ENCODE assay signal across 2 cellular contexts in the genomic region with DNA sequence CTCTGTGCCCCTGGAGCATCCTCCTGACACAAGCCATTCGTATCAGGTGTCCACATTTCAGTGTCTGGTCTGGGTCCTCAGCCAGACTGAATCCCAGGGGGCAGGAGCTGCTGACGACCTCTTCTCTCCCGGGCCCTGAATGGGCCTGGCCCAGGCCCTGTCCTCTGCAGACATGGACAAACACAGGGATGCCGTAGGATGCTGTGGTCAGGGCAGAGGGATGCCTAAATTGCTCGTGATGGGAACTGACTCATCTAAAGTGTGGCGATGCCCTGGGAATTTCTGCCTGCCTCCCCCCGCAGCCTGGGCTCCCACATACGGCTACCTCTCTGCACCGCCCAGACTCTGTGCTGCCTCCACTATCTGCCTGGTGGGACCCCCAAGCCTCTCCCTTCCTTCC.
TF ChIP-seq lines count a peak whose summit lies in the region.

No MANE protein-coding gene starts in this region.

TF ChIP-seq in SK-N-SH treated with all-trans-retinoic acid at 6 μM for 48 hours, 23 proteins besides CTCF, POLR2A, EP300 and RAD21 (continued from another document):
- no peak for TF ChIP-seq TCF4 (CRISPR knock-in tag; IDR thresholded peaks at IDR 0.05; ENCODE audit: borderline replicate concordance)
- TF ChIP-seq, protein P1, sequence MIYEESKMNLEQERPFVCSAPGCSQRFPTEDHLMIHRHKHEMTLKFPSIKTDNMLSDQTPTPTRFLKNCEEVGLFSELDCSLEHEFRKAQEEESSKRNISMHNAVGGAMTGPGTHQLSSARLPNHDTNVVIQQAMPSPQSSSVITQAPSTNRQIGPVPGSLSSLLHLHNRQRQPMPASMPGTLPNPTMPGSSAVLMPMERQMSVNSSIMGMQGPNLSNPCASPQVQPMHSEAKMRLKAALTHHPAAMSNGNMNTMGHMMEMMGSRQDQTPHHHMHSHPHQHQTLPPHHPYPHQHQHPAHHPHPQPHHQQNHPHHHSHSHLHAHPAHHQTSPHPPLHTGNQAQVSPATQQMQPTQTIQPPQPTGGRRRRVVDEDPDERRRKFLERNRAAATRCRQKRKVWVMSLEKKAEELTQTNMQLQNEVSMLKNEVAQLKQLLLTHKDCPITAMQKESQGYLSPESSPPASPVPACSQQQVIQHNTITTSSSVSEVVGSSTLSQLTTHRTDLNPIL (CRISPR knock-in tag; IDR thresholded peaks at IDR 0.05; ENCODE audit: low read depth), result no peak
- no peak for TF ChIP-seq ISL1 (CRISPR knock-in tag; IDR thresholded peaks at IDR 0.05)
- TF ChIP-seq, protein P2, sequence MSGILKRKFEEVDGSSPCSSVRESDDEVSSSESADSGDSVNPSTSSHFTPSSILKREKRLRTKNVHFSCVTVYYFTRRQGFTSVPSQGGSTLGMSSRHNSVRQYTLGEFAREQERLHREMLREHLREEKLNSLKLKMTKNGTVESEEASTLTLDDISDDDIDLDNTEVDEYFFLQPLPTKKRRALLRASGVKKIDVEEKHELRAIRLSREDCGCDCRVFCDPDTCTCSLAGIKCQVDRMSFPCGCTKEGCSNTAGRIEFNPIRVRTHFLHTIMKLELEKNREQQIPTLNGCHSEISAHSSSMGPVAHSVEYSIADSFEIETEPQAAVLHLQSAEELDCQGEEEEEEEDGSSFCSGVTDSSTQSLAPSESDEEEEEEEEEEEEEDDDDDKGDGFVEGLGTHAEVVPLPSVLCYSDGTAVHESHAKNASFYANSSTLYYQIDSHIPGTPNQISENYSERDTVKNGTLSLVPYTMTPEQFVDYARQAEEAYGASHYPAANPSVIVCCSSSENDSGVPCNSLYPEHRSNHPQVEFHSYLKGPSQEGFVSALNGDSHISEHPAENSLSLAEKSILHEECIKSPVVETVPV (CRISPR knock-in tag; IDR thresholded peaks at IDR 0.05), result no peak
- no peak for TF ChIP-seq OSR1 (CRISPR knock-in tag; IDR thresholded peaks at IDR 0.05)
- no peak for TF ChIP-seq ESRRG (CRISPR knock-in tag; IDR thresholded peaks at IDR 0.05)
- TF ChIP-seq SNAI2 (CRISPR knock-in tag; IDR thresholded peaks at IDR 0.05), result no peak
- TF ChIP-seq, protein P3, sequence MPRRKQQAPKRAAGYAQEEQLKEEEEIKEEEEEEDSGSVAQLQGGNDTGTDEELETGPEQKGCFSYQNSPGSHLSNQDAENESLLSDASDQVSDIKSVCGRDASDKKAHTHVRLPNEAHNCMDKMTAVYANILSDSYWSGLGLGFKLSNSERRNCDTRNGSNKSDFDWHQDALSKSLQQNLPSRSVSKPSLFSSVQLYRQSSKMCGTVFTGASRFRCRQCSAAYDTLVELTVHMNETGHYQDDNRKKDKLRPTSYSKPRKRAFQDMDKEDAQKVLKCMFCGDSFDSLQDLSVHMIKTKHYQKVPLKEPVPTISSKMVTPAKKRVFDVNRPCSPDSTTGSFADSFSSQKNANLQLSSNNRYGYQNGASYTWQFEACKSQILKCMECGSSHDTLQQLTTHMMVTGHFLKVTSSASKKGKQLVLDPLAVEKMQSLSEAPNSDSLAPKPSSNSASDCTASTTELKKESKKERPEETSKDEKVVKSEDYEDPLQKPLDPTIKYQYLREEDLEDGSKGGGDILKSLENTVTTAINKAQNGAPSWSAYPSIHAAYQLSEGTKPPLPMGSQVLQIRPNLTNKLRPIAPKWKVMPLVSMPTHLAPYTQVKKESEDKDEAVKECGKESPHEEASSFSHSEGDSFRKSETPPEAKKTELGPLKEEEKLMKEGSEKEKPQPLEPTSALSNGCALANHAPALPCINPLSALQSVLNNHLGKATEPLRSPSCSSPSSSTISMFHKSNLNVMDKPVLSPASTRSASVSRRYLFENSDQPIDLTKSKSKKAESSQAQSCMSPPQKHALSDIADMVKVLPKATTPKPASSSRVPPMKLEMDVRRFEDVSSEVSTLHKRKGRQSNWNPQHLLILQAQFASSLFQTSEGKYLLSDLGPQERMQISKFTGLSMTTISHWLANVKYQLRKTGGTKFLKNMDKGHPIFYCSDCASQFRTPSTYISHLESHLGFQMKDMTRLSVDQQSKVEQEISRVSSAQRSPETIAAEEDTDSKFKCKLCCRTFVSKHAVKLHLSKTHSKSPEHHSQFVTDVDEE (CRISPR knock-in tag; IDR thresholded peaks at IDR 0.05), result no peak
- no peak for TF ChIP-seq GLIS3 (CRISPR knock-in tag; IDR thresholded peaks at IDR 0.05)
- no peak for TF ChIP-seq ZC3H10 (CRISPR knock-in tag; IDR thresholded peaks at IDR 0.05)
- TF ChIP-seq CSDC2 (CRISPR knock-in tag; IDR thresholded peaks at IDR 0.05), result no peak
- TF ChIP-seq ZFP3 (CRISPR knock-in tag; IDR thresholded peaks at IDR 0.05), result no peak
- TF ChIP-seq PPARA (CRISPR knock-in tag; IDR thresholded peaks at IDR 0.05; ENCODE audit: borderline replicate concordance), result no peak
- no peak for TF ChIP-seq ZNF70 (CRISPR knock-in tag; IDR thresholded peaks at IDR 0.05)
- TF ChIP-seq ZNF8 (CRISPR knock-in tag; IDR thresholded peaks at IDR 0.05), result no peak
- TF ChIP-seq, protein P4, sequence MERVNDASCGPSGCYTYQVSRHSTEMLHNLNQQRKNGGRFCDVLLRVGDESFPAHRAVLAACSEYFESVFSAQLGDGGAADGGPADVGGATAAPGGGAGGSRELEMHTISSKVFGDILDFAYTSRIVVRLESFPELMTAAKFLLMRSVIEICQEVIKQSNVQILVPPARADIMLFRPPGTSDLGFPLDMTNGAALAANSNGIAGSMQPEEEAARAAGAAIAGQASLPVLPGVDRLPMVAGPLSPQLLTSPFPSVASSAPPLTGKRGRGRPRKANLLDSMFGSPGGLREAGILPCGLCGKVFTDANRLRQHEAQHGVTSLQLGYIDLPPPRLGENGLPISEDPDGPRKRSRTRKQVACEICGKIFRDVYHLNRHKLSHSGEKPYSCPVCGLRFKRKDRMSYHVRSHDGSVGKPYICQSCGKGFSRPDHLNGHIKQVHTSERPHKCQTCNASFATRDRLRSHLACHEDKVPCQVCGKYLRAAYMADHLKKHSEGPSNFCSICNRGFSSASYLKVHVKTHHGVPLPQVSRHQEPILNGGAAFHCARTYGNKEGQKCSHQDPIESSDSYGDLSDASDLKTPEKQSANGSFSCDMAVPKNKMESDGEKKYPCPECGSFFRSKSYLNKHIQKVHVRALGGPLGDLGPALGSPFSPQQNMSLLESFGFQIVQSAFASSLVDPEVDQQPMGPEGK (CRISPR knock-in tag; IDR thresholded peaks at IDR 0.05; ENCODE audit: borderline replicate concordance), result no peak
- no peak for TF ChIP-seq RARB (CRISPR knock-in tag; IDR thresholded peaks at IDR 0.05)
TF ChIP-seq in SK-N-SH treated with all-trans-retinoic acid at 6 μM for 48 hours: peak in this region for 0.

TF ChIP-seq in SK-N-SH, 30 proteins besides CTCF, POLR2A, EP300 and RAD21 (continued from another document):
- TF ChIP-seq, protein P5, sequence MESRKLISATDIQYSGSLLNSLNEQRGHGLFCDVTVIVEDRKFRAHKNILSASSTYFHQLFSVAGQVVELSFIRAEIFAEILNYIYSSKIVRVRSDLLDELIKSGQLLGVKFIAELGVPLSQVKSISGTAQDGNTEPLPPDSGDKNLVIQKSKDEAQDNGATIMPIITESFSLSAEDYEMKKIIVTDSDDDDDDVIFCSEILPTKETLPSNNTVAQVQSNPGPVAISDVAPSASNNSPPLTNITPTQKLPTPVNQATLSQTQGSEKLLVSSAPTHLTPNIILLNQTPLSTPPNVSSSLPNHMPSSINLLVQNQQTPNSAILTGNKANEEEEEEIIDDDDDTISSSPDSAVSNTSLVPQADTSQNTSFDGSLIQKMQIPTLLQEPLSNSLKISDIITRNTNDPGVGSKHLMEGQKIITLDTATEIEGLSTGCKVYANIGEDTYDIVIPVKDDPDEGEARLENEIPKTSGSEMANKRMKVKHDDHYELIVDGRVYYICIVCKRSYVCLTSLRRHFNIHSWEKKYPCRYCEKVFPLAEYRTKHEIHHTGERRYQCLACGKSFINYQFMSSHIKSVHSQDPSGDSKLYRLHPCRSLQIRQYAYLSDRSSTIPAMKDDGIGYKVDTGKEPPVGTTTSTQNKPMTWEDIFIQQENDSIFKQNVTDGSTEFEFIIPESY (IDR thresholded peaks at IDR 0.05; ENCODE audit: borderline replicate concordance, low read depth), result no peak
- TF ChIP-seq, protein P6, sequence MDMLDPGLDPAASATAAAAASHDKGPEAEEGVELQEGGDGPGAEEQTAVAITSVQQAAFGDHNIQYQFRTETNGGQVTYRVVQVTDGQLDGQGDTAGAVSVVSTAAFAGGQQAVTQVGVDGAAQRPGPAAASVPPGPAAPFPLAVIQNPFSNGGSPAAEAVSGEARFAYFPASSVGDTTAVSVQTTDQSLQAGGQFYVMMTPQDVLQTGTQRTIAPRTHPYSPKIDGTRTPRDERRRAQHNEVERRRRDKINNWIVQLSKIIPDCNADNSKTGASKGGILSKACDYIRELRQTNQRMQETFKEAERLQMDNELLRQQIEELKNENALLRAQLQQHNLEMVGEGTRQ (IDR thresholded peaks at IDR 0.05; ENCODE audit: borderline replicate concordance, low read depth, low read length), result no peak
- TF ChIP-seq RCOR1 (IDR thresholded peaks at IDR 0.05; ENCODE audit: low read length) (no peak), FOSL2 (IDR thresholded peaks at IDR 0.05; ENCODE audit: borderline replicate concordance, low read depth) (no peak), ELF1 (IDR thresholded peaks at IDR 0.05) (no peak), GATA2 (CRISPR knock-in tag; IDR thresholded peaks at IDR 0.05) (no peak), TEAD4 (IDR thresholded peaks at IDR 0.05; ENCODE audit: borderline replicate concordance, insufficient read depth) (no peak), SMC3 (IDR thresholded peaks at IDR 0.05; ENCODE audit: low read depth, low read length) (no peak)
